18 cellular contexts compared by ENCODE assay signal in the genomic region with DNA sequence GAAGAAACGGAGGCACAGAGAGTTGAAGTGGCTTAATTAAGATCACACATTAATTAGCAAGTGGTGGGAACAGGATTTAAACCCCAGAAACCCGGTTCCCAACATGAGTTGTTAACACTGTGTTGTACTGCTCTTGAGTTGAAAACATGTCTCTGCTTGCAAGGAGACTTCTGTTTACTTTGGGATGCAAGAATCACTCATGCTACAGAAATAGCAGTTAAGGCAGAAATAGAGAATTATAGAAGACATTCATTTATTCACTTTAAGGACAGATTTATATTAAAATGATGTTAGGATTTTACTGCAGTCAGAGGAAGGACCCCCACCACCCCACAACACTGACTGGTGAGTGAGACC.
DNase-seq lines count a peak whose midpoint lies in the region; ATAC-seq and TF ChIP-seq lines count a peak whose summit lies in the region.
"Had no signal": no experiment of that assay in that cellular context is flagged by ENCODE, and none has a peak within 500 bp of the region (broad histone marks: within the 10 kb centered on the region; RNA-seq: fewer than 3 reads in every experiment).

No MANE protein-coding gene starts in this region.

- H3K18ac ChIP-seq in IMR-90 (ENCODE audit: low read depth, low read length) = peak overlapping the region; percentile 96

- ATAC-seq in IMR-90 (ENCODE audit: low read depth) (no peak), memory B cell (ENCODE audit: low read depth) (no peak)
- no peak for ATAC-seq in effector memory CD8-positive, alpha-beta T cell (replicated peaks)
- ATAC-seq: CD8-positive, alpha-beta T cell; HepG2 had no signal

- in situ Hi-C loops in IMR-90 (cut with MboI; ENCODE audit: low sequenced_read_pairs) = no loop called here

- no peak for TF ChIP-seq RAD21 in IMR-90 (IDR thresholded peaks at IDR 0.05; ENCODE audit: low read length)

- POLR2A ChIA-PET in IMR-90 (lab: Charles Lee; ENCODE audit: unreplicated experiment) = no interaction called here

- peak overlapping the region; percentile 38; the same call in 1 of the 2 replicates for H3K23ac ChIP-seq in IMR-90 (ENCODE audit: low read depth, low read length)

- DNase-seq in IMR-90 (no peak), memory B cell (ENCODE audit: low spot score in 2 of 2) (no peak), RPMI8226 (no peak), GM20000 (ENCODE audit: low spot score) (no peak), NAMALWA (ENCODE audit: low spot score) (no peak)
- no peak for DNase-seq in effector memory CD8-positive, alpha-beta T cell
- DNase-seq: Calu3, GF-D8, KG1, NCI-H1436, NCI-H2081, NCI-H774, SHP77 treated with DMSO at 0.1 percent for 48 hours, SK-N-SH had no signal

- dilution Hi-C loops in IMR-90 (cut with HindIII; ENCODE audit: low sequenced_read_pairs, unreplicated experiment) = no loop called here

- peak overlapping the region; percentile 93 for H2AK5ac ChIP-seq in IMR-90 (ENCODE audit: low read depth, low read length)

- intact Hi-C loops in IMR-90 (cut with micrococcal nuclease) = no loop called here

- H3K9ac ChIP-seq in BLaER1 treated with 17β-estradiol and CSF1 and Interleukin-3, amounts not matched to agents 10 nM and 100 nM = no peak overlapping the region
- no peak overlapping the region for H3K9ac ChIP-seq in IMR-90 (ENCODE audit: low read depth, low read length)
- H3K9ac ChIP-seq: BLaER1, SK-N-SH had no signal

- peak overlapping the region in 8 of 11 experiments; percentile 63 to 87 (median 84); a peak in 13 of 22 replicates for H3K27ac ChIP-seq in BLaER1 treated with 17β-estradiol and CSF1 and Interleukin-3, amounts not matched to agents 10 nM and 100 nM
- peak overlapping the region; percentile 48; the same call in 1 of the 2 replicates for H3K27ac ChIP-seq in IMR-90 (ENCODE audit: insufficient read depth, low read length)
- H3K27ac ChIP-seq: BLaER1 had no signal

- H2AFZ ChIP-seq in IMR-90 (replicated peaks; ENCODE audit: low read length, poor library complexity) = no peak overlapping the region

- H3K9me3 Mint-ChIP-seq in effector memory CD8-positive, alpha-beta T cell = no peaks in the 10 kb centered on the region
- no peaks in the 10 kb centered on the region for H3K9me3 Mint-ChIP-seq in memory B cell
- H3K9me3 Mint-ChIP-seq: CD8-positive, alpha-beta T cell had no signal

- WGBS in IMR-90 (ENCODE audit: extremely low coverage in 2 of 2, insufficient read length in 1 of 2), 2 experiments = no CpG with 5 or more reads among the region's 2 CpGs

- peak overlapping the region; percentile 50 for H2BK5ac ChIP-seq in IMR-90 (ENCODE audit: low read depth, low read length, poor library complexity, severe bottlenecking)

- no peak overlapping the region for H2AK9ac ChIP-seq in IMR-90 (replicated peaks; ENCODE audit: low read depth, low read length, poor library complexity)

- H3K4ac ChIP-seq in IMR-90 (ENCODE audit: low read depth, low read length) = peak overlapping the region; percentile 46

- peak overlapping the region; percentile 56 for H4K91ac ChIP-seq in IMR-90 (ENCODE audit: insufficient read depth, low read depth, low read length)

- H3K14ac ChIP-seq in IMR-90 (replicated peaks; ENCODE audit: low read depth, low read length) = peak overlapping the region; percentile 83

- H3K36me3 Mint-ChIP-seq in effector memory CD8-positive, alpha-beta T cell (ENCODE audit: insufficient read depth) = peaks cover 14% of the 10 kb centered on the region
- peaks cover 3% of the 10 kb centered on the region for H3K36me3 Mint-ChIP-seq in memory B cell

- peaks cover 25 to 82% (median 65%) of the 10 kb centered on the region in 10 experiments for H3K4me1 ChIP-seq in BLaER1 treated with 17β-estradiol and CSF1 and Interleukin-3, amounts not matched to agents 10 nM and 100 nM
- H3K4me1 ChIP-seq in IMR-90 (ENCODE audit: control insufficient read depth, insufficient read depth, low read length) = peaks cover 30% of the 10 kb centered on the region

- TF ChIP-seq CTCF in IMR-90 (conservative IDR thresholded peaks at IDR 0.05; ENCODE audit: low read depth, low read length) = no peak
- no peak for TF ChIP-seq CTCF in GM20000 (IDR thresholded peaks at IDR 0.05; ENCODE audit: extremely low read depth, missing control alignments)

- peak overlapping the region; percentile 60; the same call in 1 of the 2 replicates for H2BK20ac ChIP-seq in IMR-90 (ENCODE audit: low read depth, low read length)

- no peak overlapping the region for H3K4me3 ChIP-seq in BLaER1 treated with 17β-estradiol and CSF1 and Interleukin-3, amounts not matched to agents 10 nM and 100 nM
- no peak overlapping the region for H3K4me3 ChIP-seq in IMR-90 (ENCODE audit: insufficient read depth, low read depth, low read length)
- H3K4me3 ChIP-seq: BLaER1 had no signal

- CTCF ChIA-PET in IMR-90 (lab: Yijun Ruan, JAX) = no interaction called here

- peaks cover 0 to 24% (median 0%) of the 10 kb centered on the region in 11 experiments; a peak in 4 of 22 replicates for H4K20me1 ChIP-seq in BLaER1 treated with 17β-estradiol and CSF1 and Interleukin-3, amounts not matched to agents 10 nM and 100 nM
- H4K20me1 ChIP-seq in IMR-90 (ENCODE audit: insufficient read depth, low read length) = peaks cover 6% of the 10 kb centered on the region

- no peak overlapping the region for H3K4me3 Mint-ChIP-seq in effector memory CD8-positive, alpha-beta T cell
- no peak overlapping the region for H3K4me3 Mint-ChIP-seq in memory B cell
- H3K4me3 Mint-ChIP-seq: CD8-positive, alpha-beta T cell had no signal

- peaks cover 26% of the 10 kb centered on the region for H3K9me1 ChIP-seq in IMR-90 (ENCODE audit: insufficient read depth, low read length)

- H3K27ac Mint-ChIP-seq in effector memory CD8-positive, alpha-beta T cell = peak overlapping the region; percentile 35 to 65
- H3K27ac Mint-ChIP-seq in memory B cell = peak overlapping the region; percentile 31
- H3K27ac Mint-ChIP-seq: CD8-positive, alpha-beta T cell had no signal

- H3K36me3 ChIP-seq in BLaER1 treated with 17β-estradiol and CSF1 and Interleukin-3, amounts not matched to agents 10 nM and 100 nM = peaks cover 0 to 4% (median 0%) of the 10 kb centered on the region in 11 experiments; a peak in 1 of 22 replicates
- peaks cover 5% of the 10 kb centered on the region; the same call in 1 of the 2 replicates for H3K36me3 ChIP-seq in IMR-90 (ENCODE audit: control insufficient read depth, insufficient read depth, low read length)
- H3K36me3 ChIP-seq: BLaER1 had no signal

- BruUV-seq in IMR-90 (replicated peaks; lab: Mats Ljungman, UMichigan) = no TSS peak

- no peaks in the 10 kb centered on the region for H3K27me3 ChIP-seq in BLaER1 treated with 17β-estradiol and CSF1 and Interleukin-3, amounts not matched to agents 10 nM and 100 nM
- no peaks in the 10 kb centered on the region for H3K27me3 ChIP-seq in IMR-90 (ENCODE audit: control insufficient read depth, insufficient read depth, low read length)
- H3K27me3 ChIP-seq: BLaER1 had no signal

- no peak overlapping the region; the same call in 2 of the 3 replicates for H2BK15ac ChIP-seq in IMR-90 (ENCODE audit: low read depth, low read length)

- TF ChIP-seq POLR2A in IMR-90 (IDR thresholded peaks at IDR 0.05; ENCODE audit: low read depth, low read length) = no peak

- H4K8ac ChIP-seq in IMR-90 (ENCODE audit: low read depth in 2 of 2, low read length in 2 of 2) = peak overlapping the region in 1 of 2 experiments; percentile 65; a peak in 3 of 4 replicates

- H3K4me1 Mint-ChIP-seq in effector memory CD8-positive, alpha-beta T cell (ENCODE audit: low read depth in 2 of 2) = peaks cover 33 to 43% of the 10 kb centered on the region in 2 donors
- peaks cover 16% of the 10 kb centered on the region for H3K4me1 Mint-ChIP-seq in memory B cell

- H4K5ac ChIP-seq in IMR-90 (ENCODE audit: low read depth, low read length) = peak overlapping the region; percentile 92

- H3K27me3 Mint-ChIP-seq in effector memory CD8-positive, alpha-beta T cell = no peaks in the 10 kb centered on the region
- no peaks in the 10 kb centered on the region for H3K27me3 Mint-ChIP-seq in memory B cell

- peaks cover 0 to 12% (median 5%) of the 10 kb centered on the region in 11 experiments; a peak in 10 of 22 replicates for H3K9me3 ChIP-seq in BLaER1 treated with 17β-estradiol and CSF1 and Interleukin-3, amounts not matched to agents 10 nM and 100 nM (replicated peaks in 1 of 11)
- peaks cover 7% of the 10 kb centered on the region for H3K9me3 ChIP-seq in IMR-90 (ENCODE audit: control insufficient read depth, insufficient read depth, low read length)
- H3K9me3 ChIP-seq: BLaER1, SK-N-SH had no signal

- H2BK120ac ChIP-seq in IMR-90 (ENCODE audit: low read depth, low read length) = peak overlapping the region; percentile 81

- peak overlapping the region in 8 of 11 experiments; percentile 67 to 95 (median 88); a peak in 15 of 22 replicates for H3K4me2 ChIP-seq in BLaER1 treated with 17β-estradiol and CSF1 and Interleukin-3, amounts not matched to agents 10 nM and 100 nM
- H3K4me2 ChIP-seq in IMR-90 (ENCODE audit: low read depth, low read length) = no peak overlapping the region
- H3K4me2 ChIP-seq: BLaER1, SK-N-SH had no signal

- H3K79me1 ChIP-seq in IMR-90 (ENCODE audit: low read depth in 1 of 2, low read length in 2 of 2) = peaks cover 25 to 48% of the 10 kb centered on the region in 2 experiments

- no peak overlapping the region; the same call in 1 of the 2 replicates for H3K56ac ChIP-seq in IMR-90 (ENCODE audit: extremely low read depth, insufficient read depth, low read length)

TF ChIP-seq in IMR-90, 13 proteins besides CTCF, POLR2A, EP300 and RAD21:
- TF ChIP-seq NFE2L2 (IDR thresholded peaks at IDR 0.05; ENCODE audit: low read depth, low read length) = no peak
- TF ChIP-seq, protein P1, sequence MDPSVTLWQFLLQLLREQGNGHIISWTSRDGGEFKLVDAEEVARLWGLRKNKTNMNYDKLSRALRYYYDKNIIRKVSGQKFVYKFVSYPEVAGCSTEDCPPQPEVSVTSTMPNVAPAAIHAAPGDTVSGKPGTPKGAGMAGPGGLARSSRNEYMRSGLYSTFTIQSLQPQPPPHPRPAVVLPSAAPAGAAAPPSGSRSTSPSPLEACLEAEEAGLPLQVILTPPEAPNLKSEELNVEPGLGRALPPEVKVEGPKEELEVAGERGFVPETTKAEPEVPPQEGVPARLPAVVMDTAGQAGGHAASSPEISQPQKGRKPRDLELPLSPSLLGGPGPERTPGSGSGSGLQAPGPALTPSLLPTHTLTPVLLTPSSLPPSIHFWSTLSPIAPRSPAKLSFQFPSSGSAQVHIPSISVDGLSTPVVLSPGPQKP (IDR thresholded peaks at IDR 0.05; ENCODE audit: borderline replicate concordance, low read depth, low read length) = no peak
- no peak for TF ChIP-seq MAFK (IDR thresholded peaks at IDR 0.05; ENCODE audit: low read depth, low read length)
